1 cellular context compared by ENCODE assay signal in genomic region chrX:6965729-6966128, GRCh38.
TF ChIP-seq lines count a peak whose summit lies in the region.

No MANE protein-coding gene starts in this region.

TF ChIP-seq in HepG2, 621 proteins besides CTCF, POLR2A, EP300 and RAD21 (continued from another document):
- TF ChIP-seq ZNF570 (CRISPR knock-in tag; IDR thresholded peaks at IDR 0.05; ENCODE audit: borderline replicate concordance) (no peak), ZNF720 (CRISPR knock-in tag; IDR thresholded peaks at IDR 0.05) (no peak), PHF20 (CRISPR knock-in tag; IDR thresholded peaks at IDR 0.05) (no peak)
